9 cellular contexts compared by ENCODE assay signal in the genomic region with DNA sequence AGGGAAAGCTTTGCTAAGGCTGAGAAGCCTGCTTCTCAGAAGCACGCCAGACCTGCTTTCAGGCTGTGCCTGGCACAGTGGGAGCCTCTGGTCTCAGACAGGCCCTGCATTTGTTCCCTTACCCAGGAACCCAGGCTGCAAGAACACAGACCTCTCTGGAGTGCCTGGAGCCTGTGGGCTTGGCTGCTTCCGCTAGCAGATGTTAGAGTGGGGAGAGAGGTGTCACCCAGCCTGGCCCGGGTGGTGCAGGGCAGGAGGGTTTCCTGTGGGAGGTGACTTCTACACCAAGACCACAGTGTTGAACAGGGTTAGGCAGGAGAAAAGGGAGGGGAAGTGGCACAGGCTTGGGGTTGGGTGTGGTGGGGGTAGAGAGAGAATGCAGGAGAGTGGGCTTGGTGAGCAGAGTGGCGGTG.
DNase-seq lines count a peak whose midpoint lies in the region; ATAC-seq lines count a peak whose summit lies in the region.
"Had no signal": no experiment of that assay in that cellular context is flagged by ENCODE, and none has a peak within 500 bp of the region (broad histone marks: within the 10 kb centered on the region; RNA-seq: fewer than 3 reads in every experiment).

No MANE protein-coding gene starts in this region.

- peak in 4 of 5 donors; percentile 33 to 93 (median 42) for DNase-seq in T-helper 1 cell
- DNase-seq in activated naive CD4-positive, alpha-beta T cell treated with anti-CD3 and anti-CD28 coated beads, Interleukin-2, amount 10 ng/mL, durations not matched to agents 7 days and 5 days: peak; percentile 90
- peak; percentile 63 to 66 for DNase-seq in stimulated activated CD4-positive, alpha-beta T cell treated with anti-CD3 and anti-CD28 coated beads, Interleukin-2, amount 100 ng/mL, for 24 hours
- DNase-seq in LoVo (ENCODE audit: low spot score): no peak
- DNase-seq: NCI-H226 had no signal

- H3K36me3 Mint-ChIP-seq in activated naive CD4-positive, alpha-beta T cell treated with anti-CD3 and anti-CD28 coated beads, Interleukin-2, amount 10 ng/mL, durations not matched to agents 7 days and 5 days: peaks cover 10% of the 10 kb centered on the region

- peak overlapping the region; percentile 51 for H3K4me3 Mint-ChIP-seq in activated naive CD4-positive, alpha-beta T cell treated with anti-CD3 and anti-CD28 coated beads, Interleukin-2, amount 10 ng/mL, durations not matched to agents 7 days and 5 days

- CTCF ChIA-PET in activated naive CD4-positive, alpha-beta T cell treated with anti-CD3 and anti-CD28 coated beads, Interleukin-2, amount 10 ng/mL, durations not matched to agents 7 days and 5 days (lab: Charles Lee): interaction anchor here (0.7 to 8.0 kb wide), 9 partner anchors 9 to 164 kb away, joined by 3 to 133 read pairs (median 10); no protein-coding TSS in a partner anchor

- peak overlapping the region; percentile 87 for H3K27ac Mint-ChIP-seq in activated naive CD4-positive, alpha-beta T cell treated with anti-CD3 and anti-CD28 coated beads, Interleukin-2, amount 10 ng/mL, durations not matched to agents 7 days and 5 days

- peak; percentile 78 for ATAC-seq in GM18907 (IDR thresholded peaks at IDR 0.05; ENCODE audit: unreplicated experiment)
- no peak for ATAC-seq in GM18519 (IDR thresholded peaks at IDR 0.05; ENCODE audit: low FRiP score, unreplicated experiment)
- ATAC-seq in HG02885 (IDR thresholded peaks at IDR 0.05; ENCODE audit: poor library complexity, unreplicated experiment): no peak
- no peak for ATAC-seq in HG03457 (IDR thresholded peaks at IDR 0.05; ENCODE audit: unreplicated experiment)

- peaks cover 11% of the 10 kb centered on the region for H3K9me3 Mint-ChIP-seq in activated naive CD4-positive, alpha-beta T cell treated with anti-CD3 and anti-CD28 coated beads, Interleukin-2, amount 10 ng/mL, durations not matched to agents 7 days and 5 days

- peaks cover 55% of the 10 kb centered on the region for H3K4me1 Mint-ChIP-seq in activated naive CD4-positive, alpha-beta T cell treated with anti-CD3 and anti-CD28 coated beads, Interleukin-2, amount 10 ng/mL, durations not matched to agents 7 days and 5 days

- peaks cover 13% of the 10 kb centered on the region for H3K27me3 Mint-ChIP-seq in activated naive CD4-positive, alpha-beta T cell treated with anti-CD3 and anti-CD28 coated beads, Interleukin-2, amount 10 ng/mL, durations not matched to agents 7 days and 5 days
